25 cellular contexts compared by ENCODE assay signal in the genomic region with DNA sequence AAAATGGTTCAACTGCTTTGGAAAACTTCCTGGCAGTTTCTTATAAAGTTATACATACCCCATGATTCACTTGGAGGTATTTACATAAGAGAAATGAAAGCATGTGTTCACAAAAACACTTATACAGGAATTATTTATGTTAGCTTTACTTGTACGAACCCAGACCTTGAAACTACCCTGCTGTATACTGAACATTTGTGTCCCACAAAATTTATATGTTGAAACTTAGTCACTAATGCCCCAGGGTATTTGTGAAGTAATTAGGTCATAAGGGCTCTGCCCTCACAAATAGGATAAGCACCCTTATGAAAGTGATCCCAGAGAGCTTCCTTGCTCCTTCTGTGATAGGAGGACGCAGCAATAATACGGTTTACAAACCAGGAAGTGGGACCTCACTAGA. TPM values are rescaled to one million over a fixed set of nuclear protein-coding genes. Genes with fewer than 3 reads are reported as not detected.
DNase-seq lines count a peak whose midpoint lies in the region; ATAC-seq, FAIRE-seq and TF ChIP-seq lines count a peak whose summit lies in the region.
"Had no signal": no experiment of that assay in that cellular context is flagged by ENCODE, and none has a peak within 500 bp of the region (broad histone marks: within the 10 kb centered on the region; RNA-seq: fewer than 3 reads in every experiment).

No MANE protein-coding gene starts in this region.

- no peak overlapping the region for H3K4me3 ChIP-seq in keratinocyte (ENCODE audit: control insufficient read depth in 2 of 3, extremely low read depth in 1 of 3, insufficient read depth in 2 of 3, low read depth in 1 of 3, low read length in 3 of 3)
- H3K4me3 ChIP-seq: gastrocnemius medialis had no signal

- no peak overlapping the region for H3K27ac ChIP-seq in keratinocyte (ENCODE audit: control insufficient read depth, insufficient read depth, low read length)
- H3K27ac ChIP-seq: gastrocnemius medialis, RWPE1 had no signal

- no peaks in the 10 kb centered on the region for H3K27me3 ChIP-seq in keratinocyte (ENCODE audit: control insufficient read depth, extremely low read depth, insufficient read depth, low read length)
- H3K27me3 ChIP-seq: gastrocnemius medialis had no signal

- dilution Hi-C loops in keratinocyte (cut with MboI; ENCODE audit: extremely low pct_ligation_motif_present, low sequenced_read_pairs): no loop called here

- peaks cover 0 to 3% of the 10 kb centered on the region in 2 experiments for H3K36me3 ChIP-seq in keratinocyte (ENCODE audit: control insufficient read depth in 2 of 2, extremely low read depth in 1 of 2, insufficient read depth in 2 of 2, low read length in 2 of 2)

- FAIRE-seq in keratinocyte (lab: Jason Lieb, UNC): no peak
- FAIRE-seq: small intestine had no signal

- H2AFZ ChIP-seq in keratinocyte (ENCODE audit: control insufficient read depth, low read length): no peak overlapping the region

- no peaks in the 10 kb centered on the region for H3K9me3 ChIP-seq in keratinocyte (ENCODE audit: control insufficient read depth, low read depth, low read length)
- H3K9me3 ChIP-seq: gastrocnemius medialis, SK-N-SH had no signal

- no peaks in the 10 kb centered on the region for H4K20me1 ChIP-seq in keratinocyte (ENCODE audit: control insufficient read depth, extremely low read depth, insufficient read depth, low read length)

- H3K4me1 Mint-ChIP-seq in chondrocyte (ENCODE audit: low read depth): peaks cover 27% of the 10 kb centered on the region

- H3K27me3 Mint-ChIP-seq in chondrocyte (ENCODE audit: low read depth): no peaks in the 10 kb centered on the region
- H3K27me3 Mint-ChIP-seq: activated CD4-positive, alpha-beta memory T cell treated with anti-CD3 and anti-CD28 coated beads for 36 hours; CD4-positive, CD25-positive, alpha-beta regulatory T cell; dendritic cell treated with granulocyte-macrophage colony-stimulating factor and Interleukin-4, amounts not matched to agents 40 ng/mL and 50 ng/mL, for 4 days had no signal

- H3K4me1 ChIP-seq in keratinocyte (ENCODE audit: control insufficient read depth, extremely low read depth, insufficient read depth, low read length): no peaks in the 10 kb centered on the region
- H3K4me1 ChIP-seq: gastrocnemius medialis had no signal

- peak overlapping the region; percentile 68 for H3K27ac Mint-ChIP-seq in chondrocyte (ENCODE audit: unreplicated experiment)
- H3K27ac Mint-ChIP-seq: activated CD4-positive, alpha-beta memory T cell treated with anti-CD3 and anti-CD28 coated beads for 36 hours; CD4-positive, CD25-positive, alpha-beta regulatory T cell; dendritic cell treated with granulocyte-macrophage colony-stimulating factor and Interleukin-4, amounts not matched to agents 40 ng/mL and 50 ng/mL, for 4 days had no signal

- no peak overlapping the region for H3K4me2 ChIP-seq in keratinocyte (ENCODE audit: control insufficient read depth, extremely low read depth, insufficient read depth, low read depth, low read length)
- H3K4me2 ChIP-seq: SK-N-SH had no signal

- TF ChIP-seq CTCF in chondrocyte (IDR thresholded peaks at IDR 0.05) (no peak), keratinocyte (optimal IDR thresholded peaks at IDR 0.05 in 1 of 3, IDR thresholded peaks at IDR 0.05 in 1 of 3, conservative IDR thresholded peaks at IDR 0.05 in 1 of 3; ENCODE audit: extremely low read depth in 1 of 3, insufficient read depth in 2 of 3, low read length in 3 of 3) (no peak)

- H3K9ac ChIP-seq in keratinocyte (ENCODE audit: control insufficient read depth, extremely low read depth, insufficient read depth, low read length): no peak overlapping the region
- H3K9ac ChIP-seq: SK-N-SH had no signal

- H3K36me3 Mint-ChIP-seq in chondrocyte (ENCODE audit: low read depth): peaks cover 13% of the 10 kb centered on the region

- H3K79me2 ChIP-seq in keratinocyte (ENCODE audit: control insufficient read depth, insufficient read depth, low read length): peaks cover 7% of the 10 kb centered on the region

- ATAC-seq in GM19023 (IDR thresholded peaks at IDR 0.05; ENCODE audit: unreplicated experiment) (no peak), GM18873 (IDR thresholded peaks at IDR 0.05; ENCODE audit: low FRiP score, unreplicated experiment) (no peak)
- ATAC-seq: gastrocnemius medialis, HCT116 had no signal

- no peaks in the 10 kb centered on the region for H3K9me1 ChIP-seq in keratinocyte (ENCODE audit: control insufficient read depth, extremely low read depth, insufficient read depth, low read length)

- H3K9me3 Mint-ChIP-seq in chondrocyte (ENCODE audit: low read depth): peaks cover 8% of the 10 kb centered on the region
- H3K9me3 Mint-ChIP-seq: activated CD4-positive, alpha-beta memory T cell treated with anti-CD3 and anti-CD28 coated beads for 36 hours had no signal

- DNase-seq in ELR (ENCODE audit: low read depth): peak; percentile 54
- peak; percentile 37 for DNase-seq in NCI-H69 (lab: John Stamatoyannopoulos, UW)
- DNase-seq in chondrocyte (ENCODE audit: low spot score): no peak
- DNase-seq in keratinocyte (ENCODE audit: low read depth, low spot score): peak; percentile 5
- no peak for DNase-seq in MV-4-11 (lab: John Stamatoyannopoulos, UW)
- DNase-seq in activated CD4-positive, alpha-beta T cell treated with anti-CD3 and anti-CD28 coated beads, Interleukin-2, amount 50 U/mL, for 1 hour: no peak
- DNase-seq: activated CD4-positive, alpha-beta memory T cell treated with anti-CD3 and anti-CD28 coated beads for 36 hours; activated gamma-delta T cell; activated T-cell treated with anti-CD3 and anti-CD28 coated beads for 4 hours; CD4-positive, CD25-positive, alpha-beta regulatory T cell; gastrocnemius medialis; GDM1; KBM-7; kidney glomerular epithelial cell; NCI-H2029; SK-N-SH; small intestine; stimulated activated CD4-positive, alpha-beta T cell treated with anti-CD3 and anti-CD28 coated beads, Interleukin-4, amount 100 ng/mL, for 1 hour; stimulated activated naive CD4-positive, alpha-beta T cell treated with Interleukin-2 at 50 U/mL for 16 hours had no signal

- no peak overlapping the region for H3K4me3 Mint-ChIP-seq in chondrocyte (ENCODE audit: unreplicated experiment)
- H3K4me3 Mint-ChIP-seq: activated CD4-positive, alpha-beta memory T cell treated with anti-CD3 and anti-CD28 coated beads for 36 hours; CD4-positive, CD25-positive, alpha-beta regulatory T cell; dendritic cell treated with granulocyte-macrophage colony-stimulating factor and Interleukin-4, amounts not matched to agents 40 ng/mL and 50 ng/mL, for 4 days had no signal

RNA-seq across cellular contexts. Expression of a gene that starts 42.7 kb away (rescaled TPM):
- total RNA-seq in chondrocyte: 7.6 to 13.5 TPM (median 7.9 TPM) in 3 replicates
- not detected in 3 replicates for polyA plus RNA-seq in keratinocyte
- polyA plus RNA-seq in keratinocyte (2011; ENCODE audit: low read depth): not detected
- not detected in 2 replicates for polyA plus RNA-seq in keratinocyte (2011; cell fraction: cytosol; rRNA removed)
- polyA plus RNA-seq in keratinocyte (2011; cell fraction: nucleus; rRNA removed): not detected in 2 replicates
- polyA plus RNA-seq in keratinocyte (2012; ENCODE audit: low replicate concordance): 0.14 TPM in 1 of 2 replicates, not detected in the other
- polyA minus RNA-seq in keratinocyte: not detected in 3 replicates
- polyA minus RNA-seq in keratinocyte (2011; cell fraction: cytosol; rRNA and poly(A)+ RNA removed): not detected
- polyA minus RNA-seq in keratinocyte (2011; cell fraction: nucleus; rRNA and poly(A)+ RNA removed): not detected in 2 replicates
- total RNA-seq: NCI-H460 had no signal

Comparison
In these comparisons a context has a peak if more than half of its experiments do, and no peak if none do; other contexts are left out.
1. DNase-seq: peak in ELR (single experiment), NCI-H69 (single experiment) and keratinocyte (single experiment); none in chondrocyte (single experiment), MV-4-11 (single experiment) and activated CD4-positive, alpha-beta T cell treated with anti-CD3 and anti-CD28 coated beads, Interleukin-2, amount 50 U/mL, for 1 hour (single experiment).